14 cellular contexts compared by ENCODE assay signal in genomic region chr17:46163316-46163715, GRCh38. TPM values are rescaled to one million over a fixed set of nuclear protein-coding genes. Genes with fewer than 3 reads are reported as not detected.
DNase-seq lines count a peak whose midpoint lies in the region; ATAC-seq, FAIRE-seq and TF ChIP-seq lines count a peak whose summit lies in the region.
"Had no signal": no experiment of that assay in that cellular context is flagged by ENCODE, and none has a peak within 500 bp of the region (broad histone marks: within the 10 kb centered on the region; RNA-seq: fewer than 3 reads in every experiment).

No MANE protein-coding gene starts in this region.

- POLR2A ChIA-PET in A549 (lab: Yijun Ruan, JAX) (interaction anchor here (1.5 kb wide), 2 partner anchors 15 to 30 kb away, joined by 3 read pairs; partner anchors contain the start of gene KANSL1), T-cell (lab: Charles Lee) (interaction anchor here in 1 of 2 donors (0.9 to 1.4 kb wide), 2 partner anchors 18 to 24 kb away, joined by 3 read pairs; no protein-coding TSS in a partner anchor)
- POLR2A ChIA-PET in CD8-positive, alpha-beta memory T cell (lab: Charles Lee), result interaction anchor here (1.1 to 1.4 kb wide), 2 partner anchors 30 to 50 kb away, joined by 3 read pairs; partner anchors contain the start of gene KANSL1

- peaks cover 0 to 37% (median 3%) of the 10 kb centered on the region in 3 donors for H3K36me3 Mint-ChIP-seq in CD8-positive, alpha-beta memory T cell
- peaks cover 33% of the 10 kb centered on the region for H3K36me3 Mint-ChIP-seq in T-cell

- 94% methylated on average over 1 of the region's 1 CpG for WGBS in A549 (ENCODE audit: missing lambda C conversion rate)

- no peak overlapping the region for H3K27ac ChIP-seq in A549
- H3K27ac ChIP-seq in CD8-positive, alpha-beta memory T cell (ENCODE audit: low read depth, low read length), result no peak overlapping the region

- H3K4me1 Mint-ChIP-seq in CD8-positive, alpha-beta memory T cell, result peaks cover 76 to 85% (median 84%) of the 10 kb centered on the region in 3 donors
- H3K4me1 Mint-ChIP-seq in T-cell, result peaks cover 84 to 92% (median 90%) of the 10 kb centered on the region in 3 donors

- 0 out of 3 replicates have a peak overlapping the region, but pooled peaks have one; percentile 0 for H3K4me2 ChIP-seq in A549

- H3K36me3 ChIP-seq in CD8-positive, alpha-beta memory T cell (ENCODE audit: insufficient read depth, low read length), result no peaks in the 10 kb centered on the region

- peaks cover 69% of the 10 kb centered on the region for H3K4me1 ChIP-seq in A549
- peaks cover 91% of the 10 kb centered on the region for H3K4me1 ChIP-seq in CD8-positive, alpha-beta memory T cell (ENCODE audit: insufficient read depth, low read length)

- no peaks in the 10 kb centered on the region for H3K9me3 Mint-ChIP-seq in CD8-positive, alpha-beta memory T cell
- H3K9me3 Mint-ChIP-seq in T-cell, result no peaks in the 10 kb centered on the region

- no peaks in the 10 kb centered on the region for H3K27me3 ChIP-seq in CD8-positive, alpha-beta memory T cell (ENCODE audit: insufficient read depth, low read length, poor library complexity, severe bottlenecking)
- H3K27me3 ChIP-seq: spleen had no signal

- peak overlapping the region in 4 of 7 donors; percentile 6 to 33 (median 16) for H3K4me3 Mint-ChIP-seq in CD8-positive, alpha-beta memory T cell
- peak overlapping the region in 2 of 3 donors; percentile 3 to 4 for H3K4me3 Mint-ChIP-seq in T-cell

- no peak overlapping the region for H3K4me3 ChIP-seq in A549
- no peak overlapping the region for H3K4me3 ChIP-seq in CD8-positive, alpha-beta memory T cell (ENCODE audit: low read length)
- H3K4me3 ChIP-seq: spleen had no signal

- H3K27ac Mint-ChIP-seq in CD8-positive, alpha-beta memory T cell, result peak overlapping the region in 7 of 8 donors; percentile 0 to 59 (median 29)
- H3K27ac Mint-ChIP-seq in T-cell, result peak overlapping the region in 1 of 2 donors; percentile 9

- CTCF ChIA-PET in A549 (lab: Yijun Ruan, JAX) (interaction anchor here (1.1 to 6.1 kb wide), 9 partner anchors 10 to 161 kb away, joined by 3 to 72 read pairs (median 7); partner anchors contain the start of gene KANSL1), T-cell (lab: Charles Lee) (interaction anchor here (0.6 to 3.1 kb wide), 10 partner anchors 10 to 416 kb away, joined by 3 to 16 read pairs (median 5); partner anchors contain the start of gene KANSL1 (in 1 of the 2))
- CTCF ChIA-PET in CD8-positive, alpha-beta memory T cell (lab: Charles Lee), result interaction anchor here (0.9 to 2.0 kb wide), 6 partner anchors 11 to 50 kb away, joined by 3 to 6 read pairs (median 4); partner anchors contain the start of gene KANSL1

- DNase-seq in A549 (ENCODE audit: low read depth in 1 of 2, low spot score in 1 of 2) (no peak), T-cell (no peak), islet precursor cell (peak; percentile 47), NCI-H446 (lab: John Stamatoyannopoulos, UW) (no peak), epidermal melanocyte (ENCODE audit: insufficient read length, low spot score) (no peak), HTR-8/SVneo (ENCODE audit: insufficient read length, low spot score) (no peak)
- no peak for DNase-seq in CD8-positive, alpha-beta memory T cell
- DNase-seq: activated effector memory CD4-positive, alpha-beta T cell treated with anti-CD3 and anti-CD28 coated beads, Interleukin-2, amount 50 U/mL, for 16 hours; DMS79 treated with DMSO at 0.1 percent for 48 hours; NCI-H2081; NCI-H82; RPMI8226; spleen had no signal

- TF ChIP-seq EP300 in A549 (IDR thresholded peaks at IDR 0.05), result no peak

- no peak for TF ChIP-seq RAD21 in A549 (conservative IDR thresholded peaks at IDR 0.05 in 1 of 2, IDR thresholded peaks at IDR 0.05 in 1 of 2)

- TF ChIP-seq CTCF in A549 (IDR thresholded peaks at IDR 0.05), result no peak

- no peak for ATAC-seq in A549
- no peak for ATAC-seq in T-cell (replicated peaks in 1 of 4)
- ATAC-seq in HG03378 (IDR thresholded peaks at IDR 0.05; ENCODE audit: unreplicated experiment), result no peak

- no peaks in the 10 kb centered on the region for H3K27me3 Mint-ChIP-seq in CD8-positive, alpha-beta memory T cell
- H3K27me3 Mint-ChIP-seq in T-cell, result no peaks in the 10 kb centered on the region

- FAIRE-seq in A549 (lab: Jason Lieb, UNC), result no peak
- FAIRE-seq in HTR-8/SVneo (lab: Jason Lieb, UNC), result no peak

- no peak for TF ChIP-seq POLR2A in A549 (IDR thresholded peaks at IDR 0.05; ENCODE audit: low read length)

- no peaks in the 10 kb centered on the region for H3K9me3 ChIP-seq in A549
- H3K9me3 ChIP-seq in CD8-positive, alpha-beta memory T cell (ENCODE audit: low read length), result no peaks in the 10 kb centered on the region
- H3K9me3 ChIP-seq: spleen had no signal

TF ChIP-seq in A549, 52 proteins besides CTCF, POLR2A, EP300 and RAD21:
- TF ChIP-seq NPAS2 (CRISPR knock-in tag; IDR thresholded peaks at IDR 0.05; ENCODE audit: borderline replicate concordance) (no peak), ESRRA (IDR thresholded peaks at IDR 0.05; ENCODE audit: borderline replicate concordance, low read length) (no peak), POLR2AphosphoS2 (conservative IDR thresholded peaks at IDR 0.05; ENCODE audit: low read length) (no peak), RARB (CRISPR knock-in tag; IDR thresholded peaks at IDR 0.05) (no peak), RCOR1 (IDR thresholded peaks at IDR 0.05; ENCODE audit: low read depth, low read length) (no peak), ZFP36 (IDR thresholded peaks at IDR 0.05; ENCODE audit: borderline replicate concordance, partially characterized antibody) (no peak), HMGXB4 (CRISPR knock-in tag; IDR thresholded peaks at IDR 0.05; ENCODE audit: borderline replicate concordance) (no peak), RFX5 (IDR thresholded peaks at IDR 0.05) (no peak), USF2 (IDR thresholded peaks at IDR 0.05) (no peak), HDAC2 (IDR thresholded peaks at IDR 0.05) (no peak)

RNA-seq across cellular contexts. Expression of gene KANSL1, which starts 29.9 kb away (rescaled TPM):
- 27.9 and 52.4 TPM in 2 replicates for polyA plus RNA-seq in A549 (2011; rRNA removed)
- 8.6 and 10.8 TPM in 2 replicates for polyA plus RNA-seq in A549 (2012; cell fraction: cytosol; rRNA removed)
- 28.6 and 58.2 TPM in 2 replicates for polyA plus RNA-seq in A549 (2012; cell fraction: nucleus; rRNA removed)
- polyA plus RNA-seq in A549 (2017; fragmentation: RNase III; extraction: RNeasy Plus Mini Kit Qiagen cat#74134 plus additional on column Dnase treatment), result 21.4 to 26.0 TPM (median 22.6 TPM) in 3 replicates
- polyA minus RNA-seq in A549 (2011; rRNA and poly(A)+ RNA removed), result 164 and 170 TPM in 2 replicates
- 10 to 100 TPM; 69.2 to 70.7 TPM for total RNA-seq in CD8-positive, alpha-beta memory T cell
- 20.9 TPM for polyA plus RNA-seq in CD8-positive, alpha-beta memory T cell
- total RNA-seq in T-cell, result 100 to 1,000 TPM; 113 to 301 (median 160) TPM
